In the genomic region with DNA sequence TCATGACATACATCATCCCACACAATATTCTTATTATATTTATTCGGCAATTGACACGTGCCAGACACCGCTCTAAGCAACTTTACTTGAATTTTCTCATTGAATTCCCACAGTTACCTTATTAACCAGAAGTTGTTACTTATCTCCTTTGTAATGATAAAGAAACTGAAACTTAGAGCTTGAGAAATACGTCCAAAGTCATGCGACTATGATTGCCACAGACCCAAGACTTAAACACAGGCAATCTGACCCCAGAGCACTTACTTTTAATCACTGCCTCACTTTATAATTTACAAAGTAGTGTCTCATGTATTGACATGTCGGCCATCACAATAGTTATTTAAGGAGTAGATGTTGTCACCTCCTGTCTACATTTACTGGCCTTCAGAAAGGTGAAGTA, we compare ENCODE assay signal across 11 cellular contexts.
"Had no signal": no experiment of that assay in that cellular context is flagged by ENCODE, and none has a peak within 500 bp of the region (broad histone marks: within the 10 kb centered on the region; RNA-seq: fewer than 3 reads in every experiment).

No MANE protein-coding gene starts in this region.

- H3K9me3 ChIP-seq: gastrocnemius medialis, mucosa of descending colon, neutrophil, tibial artery had no signal

- H3K27ac ChIP-seq: dorsolateral prefrontal cortex, gastrocnemius medialis, heart left ventricle, neutrophil, tibial artery had no signal

- H3K27me3 ChIP-seq: dorsolateral prefrontal cortex, gastrocnemius medialis, heart left ventricle, tibial artery had no signal

- DNase-seq: activated CD4-positive, alpha-beta T cell treated with anti-CD3 and anti-CD28 coated beads, Interleukin-2, amount 50 U/mL, for 1 hour; activated naive CD4-positive, alpha-beta T cell treated with anti-CD3 and anti-CD28 coated beads, Interleukin-2, amount 50 U/mL, for 16 hours; dorsolateral prefrontal cortex; endodermal cell; gastrocnemius medialis; heart left ventricle; islet precursor cell; mucosa of descending colon; natural killer cell; tibial artery had no signal

- H3K4me1 ChIP-seq: gastrocnemius medialis, heart left ventricle, tibial artery had no signal

- H3K4me3 ChIP-seq: dorsolateral prefrontal cortex, gastrocnemius medialis, heart left ventricle, mucosa of descending colon, tibial artery had no signal

- H3K36me3 ChIP-seq: gastrocnemius medialis, heart left ventricle, neutrophil, tibial artery had no signal
